Comparison of ENCODE assay signal across 8 cellular contexts in the genomic region with DNA sequence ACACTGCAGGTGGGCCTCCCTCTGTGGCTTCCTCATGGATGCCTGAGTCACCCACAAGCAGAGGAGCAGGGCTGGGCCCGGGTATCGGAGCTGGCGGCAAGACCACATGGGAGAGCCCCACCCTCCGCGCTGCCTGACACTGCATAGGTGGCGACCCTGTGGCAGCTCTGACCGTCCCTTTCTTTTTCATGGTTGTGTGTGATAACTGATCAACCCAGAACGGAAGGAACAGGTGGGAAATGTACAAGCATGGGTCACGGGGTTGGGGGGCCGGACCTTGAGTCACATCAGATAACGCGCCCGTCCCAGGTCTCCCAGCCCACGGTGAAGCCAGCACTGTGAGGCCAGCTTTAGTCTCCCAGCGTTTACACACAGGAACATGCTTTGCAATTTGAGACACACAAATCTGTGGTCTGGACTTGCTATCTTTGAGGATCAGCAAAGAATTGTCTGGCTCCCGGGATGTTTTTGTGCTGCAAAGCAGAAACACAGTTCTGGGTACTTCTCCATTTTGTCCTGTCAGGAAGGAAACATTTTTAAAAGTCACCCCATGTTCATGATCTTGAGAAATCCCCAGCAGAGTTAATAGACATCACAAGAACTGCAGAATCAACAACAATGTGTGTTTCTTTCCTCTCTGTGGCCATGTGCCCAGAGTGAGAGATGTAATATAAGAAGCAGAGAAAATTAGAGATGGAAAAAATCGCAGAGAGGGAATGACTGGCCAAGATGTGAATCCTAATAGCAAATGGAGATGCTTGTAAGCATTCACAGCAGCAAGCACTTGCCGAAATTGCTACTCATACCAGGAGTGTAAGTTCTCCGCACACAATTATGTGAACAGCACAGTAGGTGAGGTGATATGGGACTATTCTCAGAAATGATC.
DNase-seq lines count a peak whose midpoint lies in the region; ATAC-seq and TF ChIP-seq lines count a peak whose summit lies in the region.

No MANE protein-coding gene starts in this region.

- CTCF ChIA-PET in CD4-positive, alpha-beta T cell (lab: Charles Lee) = no interaction called here

- peaks cover 12% of the 10 kb centered on the region for H3K4me1 Mint-ChIP-seq in CD4-positive, alpha-beta T cell (ENCODE audit: low read depth)
- H3K4me1 Mint-ChIP-seq in T-helper 17 cell (peaks cover 10% of the 10 kb centered on the region), progenitor cell of endocrine pancreas (ENCODE audit: low read depth) (peaks cover 5% of the 10 kb centered on the region)

- no peaks in the 10 kb centered on the region for H3K9me3 ChIP-seq in CD4-positive, alpha-beta T cell (ENCODE audit: control insufficient read depth, low read length)
- H3K9me3 ChIP-seq in T-helper 17 cell (ENCODE audit: control insufficient read depth, low read length, poor library complexity, severe bottlenecking) = no peaks in the 10 kb centered on the region

- no peak for DNase-seq in CD4-positive, alpha-beta T cell
- no peak for DNase-seq in T-helper 17 cell
- peak; percentile 88 for DNase-seq in fibroblast of pulmonary artery (ENCODE audit: low read depth)
- DNase-seq in progenitor cell of endocrine pancreas (ENCODE audit: low spot score, unreplicated experiment) = no peak
- DNase-seq in NK-92 (lab: John Stamatoyannopoulos, UW; ENCODE audit: unreplicated experiment) = no peak
- DNase-seq in NCI-H1694 (lab: John Stamatoyannopoulos, UW) = no peak

- H3K27ac Mint-ChIP-seq in CD4-positive, alpha-beta T cell = no peak overlapping the region
- H3K27ac Mint-ChIP-seq in T-helper 17 cell (peak overlapping the region; percentile 27), progenitor cell of endocrine pancreas (peak overlapping the region; percentile 76)

- H3K4me3 Mint-ChIP-seq in CD4-positive, alpha-beta T cell = peak overlapping the region; percentile 38
- H3K4me3 Mint-ChIP-seq in T-helper 17 cell (peak overlapping the region; percentile 56), progenitor cell of endocrine pancreas (ENCODE audit: low read depth) (no peak overlapping the region)

- H3K4me3 ChIP-seq in fibroblast of pulmonary artery (replicated peaks; ENCODE audit: low read depth, low read length) = peak overlapping the region; percentile 32

- H3K9me3 Mint-ChIP-seq in CD4-positive, alpha-beta T cell = no peaks in the 10 kb centered on the region
- peaks cover 3% of the 10 kb centered on the region for H3K9me3 Mint-ChIP-seq in progenitor cell of endocrine pancreas (ENCODE audit: low read depth)

- intact Hi-C loops in CD4-positive, alpha-beta T cell (cut with DNase I, micrococcal nuclease) = no loop called here

- no peaks in the 10 kb centered on the region for H3K36me3 Mint-ChIP-seq in CD4-positive, alpha-beta T cell (ENCODE audit: low read depth)
- H3K36me3 Mint-ChIP-seq in T-helper 17 cell (ENCODE audit: low read depth) = no peaks in the 10 kb centered on the region
- H3K36me3 Mint-ChIP-seq in progenitor cell of endocrine pancreas (ENCODE audit: insufficient read depth) = peaks cover 7% of the 10 kb centered on the region

- H3K27ac ChIP-seq in CD4-positive, alpha-beta T cell (ENCODE audit: low read depth, low read length) = no peak overlapping the region

- POLR2A ChIA-PET in CD4-positive, alpha-beta T cell (lab: Charles Lee) = no interaction called here

- H3K27me3 ChIP-seq in CD4-positive, alpha-beta T cell (ENCODE audit: control insufficient read depth, insufficient read depth, low read length) = no peaks in the 10 kb centered on the region

- no peak for TF ChIP-seq CTCF in CD4-positive, alpha-beta T cell (IDR thresholded peaks at IDR 0.05)
- TF ChIP-seq CTCF in fibroblast of pulmonary artery (IDR thresholded peaks at IDR 0.05; ENCODE audit: low read length, missing control alignments) = no peak
- no peak for TF ChIP-seq CTCF in progenitor cell of endocrine pancreas (IDR thresholded peaks at IDR 0.05; ENCODE audit: unreplicated experiment)

- ATAC-seq in CD4-positive, alpha-beta T cell (ENCODE audit: poor library complexity) = no peak
- ATAC-seq in GM19025 (IDR thresholded peaks at IDR 0.05; ENCODE audit: low read depth, unreplicated experiment) = peak; percentile 94
- ATAC-seq in HG03139 (IDR thresholded peaks at IDR 0.05; ENCODE audit: unreplicated experiment) = peak; percentile 94
- peak; percentile 47 for ATAC-seq in T-helper 17 cell

- H3K27me3 Mint-ChIP-seq in CD4-positive, alpha-beta T cell = peaks cover 25% of the 10 kb centered on the region
- H3K27me3 Mint-ChIP-seq in T-helper 17 cell = peaks cover 15% of the 10 kb centered on the region
- H3K27me3 Mint-ChIP-seq in progenitor cell of endocrine pancreas = no peaks in the 10 kb centered on the region
